Comparison of ENCODE assay signal across 1 cellular context in the genomic region with DNA sequence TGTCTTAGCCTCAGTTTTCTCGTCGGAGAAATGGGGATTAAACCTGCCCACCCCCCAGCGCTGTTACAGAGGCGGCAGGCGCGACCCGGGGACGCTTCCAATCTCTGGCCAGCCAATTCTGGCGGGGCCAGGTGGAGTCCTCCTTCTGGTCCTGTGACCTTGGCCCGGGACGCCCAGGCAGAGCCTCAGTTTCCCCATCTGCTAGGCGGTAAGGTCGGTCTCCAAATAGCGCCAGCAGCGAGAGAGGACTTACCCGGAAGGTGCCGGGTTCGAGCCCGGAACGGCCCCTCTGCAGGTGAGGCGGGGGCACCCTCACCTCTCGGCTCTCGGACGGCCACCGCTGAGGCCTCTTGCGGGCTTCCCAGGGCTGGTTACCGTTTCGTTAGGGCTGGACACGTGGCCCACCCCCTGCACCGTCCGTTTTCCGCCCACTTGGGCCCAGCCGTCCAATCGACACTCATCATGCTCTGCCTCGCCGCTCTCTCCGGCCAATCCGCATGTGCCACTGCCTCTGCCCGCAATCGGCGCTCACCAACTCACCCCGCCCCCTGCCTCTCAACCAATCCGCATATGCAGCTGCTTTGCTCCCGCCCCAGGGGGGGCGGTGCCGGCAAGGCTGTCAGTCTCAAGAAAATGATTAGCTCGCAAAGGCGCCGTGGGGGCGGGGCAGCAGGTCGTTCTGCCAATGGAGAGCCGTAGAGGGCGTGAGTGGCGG.
TF ChIP-seq lines count a peak whose summit lies in the region.

TSS of gene ISOC2 (minus strand) at position 384 of the 715 bp plus-strand sequence. CDS start 5,156 bp downstream, outside the sequence.

TF ChIP-seq in HepG2, 621 proteins besides CTCF, POLR2A, EP300 and RAD21 (continued from another document and continues in another):
- TF ChIP-seq REXO4 (CRISPR knock-in tag; IDR thresholded peaks at IDR 0.05; ENCODE audit: borderline replicate concordance) (no peak), HES4 (CRISPR knock-in tag; IDR thresholded peaks at IDR 0.05; ENCODE audit: borderline replicate concordance) (peak; percentile 64; the same call in 1 of the 2 replicates), ZNF205 (CRISPR knock-in tag; IDR thresholded peaks at IDR 0.05) (no peak), ZSCAN29 (CRISPR knock-in tag; conservative IDR thresholded peaks at IDR 0.05) (no peak), MED13 (CRISPR knock-in tag; IDR thresholded peaks at IDR 0.05) (0 out of 2 replicates have a peak, but pooled peaks have one; percentile 38), MAFG (CRISPR knock-in tag; IDR thresholded peaks at IDR 0.05) (no peak), SOX5 (CRISPR knock-in tag; IDR thresholded peaks at IDR 0.05; ENCODE audit: borderline replicate concordance) (peak; percentile 36; the same call in 1 of the 2 replicates), THYN1 (CRISPR knock-in tag; IDR thresholded peaks at IDR 0.05; ENCODE audit: borderline replicate concordance, low read depth) (no peak), CEBPZ (IDR thresholded peaks at IDR 0.05; ENCODE audit: low read length) (peak; percentile 69; the same call in 1 of the 2 replicates), ZNF713 (CRISPR knock-in tag; IDR thresholded peaks at IDR 0.05) (0 out of 2 replicates have a peak, but pooled peaks have one; percentile 68), NFKBIZ (CRISPR knock-in tag; IDR thresholded peaks at IDR 0.05) (no peak), MNT (IDR thresholded peaks at IDR 0.05) (peak; percentile 89), ARHGAP35 (CRISPR knock-in tag; IDR thresholded peaks at IDR 0.05; ENCODE audit: borderline replicate concordance) (no peak), SP1 (IDR thresholded peaks at IDR 0.05) (peak; percentile 97), SP1 (CRISPR knock-in tag; IDR thresholded peaks at IDR 0.05) (peak; percentile 99), ZNF230 (CRISPR knock-in tag; IDR thresholded peaks at IDR 0.05) (peak; percentile 68; the same call in 1 of the 2 replicates), ZNF441 (CRISPR knock-in tag; IDR thresholded peaks at IDR 0.05; ENCODE audit: borderline replicate concordance) (0 out of 2 replicates have a peak, but pooled peaks have one; percentile 17), JUNB (CRISPR knock-in tag; IDR thresholded peaks at IDR 0.05; ENCODE audit: borderline replicate concordance) (no peak), ZNF329 (CRISPR knock-in tag; IDR thresholded peaks at IDR 0.05; ENCODE audit: low read depth) (no peak), ARID4A (CRISPR knock-in tag; IDR thresholded peaks at IDR 0.05; ENCODE audit: borderline replicate concordance) (peak; percentile 80), ARNTL (CRISPR knock-in tag; IDR thresholded peaks at IDR 0.05) (peak; percentile 98), TBP (CRISPR knock-in tag; IDR thresholded peaks at IDR 0.05) (no peak), ZC3H13 (CRISPR knock-in tag; IDR thresholded peaks at IDR 0.05) (peak; percentile 63), SIN3A (IDR thresholded peaks at IDR 0.05; ENCODE audit: borderline replicate concordance, low read depth, low read length) (no peak), NCOA2 (CRISPR knock-in tag; IDR thresholded peaks at IDR 0.05) (peak; percentile 53; the same call in 1 of the 2 replicates), SATB2 (CRISPR knock-in tag; IDR thresholded peaks at IDR 0.05) (no peak), GATAD2A (CRISPR knock-in tag; IDR thresholded peaks at IDR 0.05) (peak; percentile 47; the same call in 1 of the 2 replicates), ZNF670 (CRISPR knock-in tag; IDR thresholded peaks at IDR 0.05; ENCODE audit: borderline replicate concordance) (peak; percentile 85), ZNF558 (CRISPR knock-in tag; IDR thresholded peaks at IDR 0.05; ENCODE audit: borderline replicate concordance) (0 out of 2 replicates have a peak, but pooled peaks have one; percentile 27), NR0B2 (CRISPR knock-in tag; IDR thresholded peaks at IDR 0.05) (peak; percentile 83)
- TF ChIP-seq, protein P1, sequence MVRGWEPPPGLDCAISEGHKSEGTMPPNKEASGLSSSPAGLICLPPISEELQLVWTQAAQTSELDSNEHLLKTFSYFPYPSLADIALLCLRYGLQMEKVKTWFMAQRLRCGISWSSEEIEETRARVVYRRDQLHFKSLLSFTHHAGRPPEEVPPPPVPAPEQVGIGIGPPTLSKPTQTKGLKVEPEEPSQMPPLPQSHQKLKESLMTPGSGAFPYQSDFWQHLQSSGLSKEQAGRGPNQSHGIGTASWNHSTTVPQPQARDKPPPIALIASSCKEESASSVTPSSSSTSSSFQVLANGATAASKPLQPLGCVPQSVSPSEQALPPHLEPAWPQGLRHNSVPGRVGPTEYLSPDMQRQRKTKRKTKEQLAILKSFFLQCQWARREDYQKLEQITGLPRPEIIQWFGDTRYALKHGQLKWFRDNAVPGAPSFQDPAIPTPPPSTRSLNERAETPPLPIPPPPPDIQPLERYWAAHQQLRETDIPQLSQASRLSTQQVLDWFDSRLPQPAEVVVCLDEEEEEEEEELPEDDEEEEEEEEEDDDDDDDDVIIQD (CRISPR knock-in tag; IDR thresholded peaks at IDR 0.05; ENCODE audit: low read depth), result no peak
- TF ChIP-seq, protein P2, sequence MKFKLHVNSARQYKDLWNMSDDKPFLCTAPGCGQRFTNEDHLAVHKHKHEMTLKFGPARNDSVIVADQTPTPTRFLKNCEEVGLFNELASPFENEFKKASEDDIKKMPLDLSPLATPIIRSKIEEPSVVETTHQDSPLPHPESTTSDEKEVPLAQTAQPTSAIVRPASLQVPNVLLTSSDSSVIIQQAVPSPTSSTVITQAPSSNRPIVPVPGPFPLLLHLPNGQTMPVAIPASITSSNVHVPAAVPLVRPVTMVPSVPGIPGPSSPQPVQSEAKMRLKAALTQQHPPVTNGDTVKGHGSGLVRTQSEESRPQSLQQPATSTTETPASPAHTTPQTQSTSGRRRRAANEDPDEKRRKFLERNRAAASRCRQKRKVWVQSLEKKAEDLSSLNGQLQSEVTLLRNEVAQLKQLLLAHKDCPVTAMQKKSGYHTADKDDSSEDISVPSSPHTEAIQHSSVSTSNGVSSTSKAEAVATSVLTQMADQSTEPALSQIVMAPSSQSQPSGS (CRISPR knock-in tag; IDR thresholded peaks at IDR 0.05), result peak; percentile 50; the same call in 1 of the 2 replicates
- TF ChIP-seq, protein P3, sequence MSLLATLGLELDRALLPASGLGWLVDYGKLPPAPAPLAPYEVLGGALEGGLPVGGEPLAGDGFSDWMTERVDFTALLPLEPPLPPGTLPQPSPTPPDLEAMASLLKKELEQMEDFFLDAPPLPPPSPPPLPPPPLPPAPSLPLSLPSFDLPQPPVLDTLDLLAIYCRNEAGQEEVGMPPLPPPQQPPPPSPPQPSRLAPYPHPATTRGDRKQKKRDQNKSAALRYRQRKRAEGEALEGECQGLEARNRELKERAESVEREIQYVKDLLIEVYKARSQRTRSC (CRISPR knock-in tag; IDR thresholded peaks at IDR 0.05; ENCODE audit: low read depth), result 0 out of 2 replicates have a peak, but pooled peaks have one; percentile 25
- TF ChIP-seq, protein P4, sequence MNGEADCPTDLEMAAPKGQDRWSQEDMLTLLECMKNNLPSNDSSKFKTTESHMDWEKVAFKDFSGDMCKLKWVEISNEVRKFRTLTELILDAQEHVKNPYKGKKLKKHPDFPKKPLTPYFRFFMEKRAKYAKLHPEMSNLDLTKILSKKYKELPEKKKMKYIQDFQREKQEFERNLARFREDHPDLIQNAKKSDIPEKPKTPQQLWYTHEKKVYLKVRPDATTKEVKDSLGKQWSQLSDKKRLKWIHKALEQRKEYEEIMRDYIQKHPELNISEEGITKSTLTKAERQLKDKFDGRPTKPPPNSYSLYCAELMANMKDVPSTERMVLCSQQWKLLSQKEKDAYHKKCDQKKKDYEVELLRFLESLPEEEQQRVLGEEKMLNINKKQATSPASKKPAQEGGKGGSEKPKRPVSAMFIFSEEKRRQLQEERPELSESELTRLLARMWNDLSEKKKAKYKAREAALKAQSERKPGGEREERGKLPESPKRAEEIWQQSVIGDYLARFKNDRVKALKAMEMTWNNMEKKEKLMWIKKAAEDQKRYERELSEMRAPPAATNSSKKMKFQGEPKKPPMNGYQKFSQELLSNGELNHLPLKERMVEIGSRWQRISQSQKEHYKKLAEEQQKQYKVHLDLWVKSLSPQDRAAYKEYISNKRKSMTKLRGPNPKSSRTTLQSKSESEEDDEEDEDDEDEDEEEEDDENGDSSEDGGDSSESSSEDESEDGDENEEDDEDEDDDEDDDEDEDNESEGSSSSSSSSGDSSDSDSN (CRISPR knock-in tag; IDR thresholded peaks at IDR 0.05), result peak; percentile 80
- TF ChIP-seq, protein P5, sequence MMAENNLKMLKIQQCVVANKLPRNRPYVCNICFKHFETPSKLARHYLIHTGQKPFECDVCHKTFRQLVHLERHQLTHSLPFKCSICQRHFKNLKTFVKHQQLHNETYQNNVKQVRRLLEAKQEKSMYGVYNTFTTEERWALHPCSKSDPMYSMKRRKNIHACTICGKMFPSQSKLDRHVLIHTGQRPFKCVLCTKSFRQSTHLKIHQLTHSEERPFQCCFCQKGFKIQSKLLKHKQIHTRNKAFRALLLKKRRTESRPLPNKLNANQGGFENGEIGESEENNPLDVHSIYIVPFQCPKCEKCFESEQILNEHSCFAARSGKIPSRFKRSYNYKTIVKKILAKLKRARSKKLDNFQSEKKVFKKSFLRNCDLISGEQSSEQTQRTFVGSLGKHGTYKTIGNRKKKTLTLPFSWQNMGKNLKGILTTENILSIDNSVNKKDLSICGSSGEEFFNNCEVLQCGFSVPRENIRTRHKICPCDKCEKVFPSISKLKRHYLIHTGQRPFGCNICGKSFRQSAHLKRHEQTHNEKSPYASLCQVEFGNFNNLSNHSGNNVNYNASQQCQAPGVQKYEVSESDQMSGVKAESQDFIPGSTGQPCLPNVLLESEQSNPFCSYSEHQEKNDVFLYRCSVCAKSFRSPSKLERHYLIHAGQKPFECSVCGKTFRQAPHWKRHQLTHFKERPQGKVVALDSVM (CRISPR knock-in tag; IDR thresholded peaks at IDR 0.05), result 0 out of 2 replicates have a peak, but pooled peaks have one; percentile 35
- TF ChIP-seq, protein P6, sequence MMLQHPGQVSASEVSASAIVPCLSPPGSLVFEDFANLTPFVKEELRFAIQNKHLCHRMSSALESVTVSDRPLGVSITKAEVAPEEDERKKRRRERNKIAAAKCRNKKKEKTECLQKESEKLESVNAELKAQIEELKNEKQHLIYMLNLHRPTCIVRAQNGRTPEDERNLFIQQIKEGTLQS (CRISPR knock-in tag; IDR thresholded peaks at IDR 0.05), result peak; percentile 20; the same call in 1 of the 2 replicates
